ENCODE assay signal across 15 cellular contexts in the genomic region with DNA sequence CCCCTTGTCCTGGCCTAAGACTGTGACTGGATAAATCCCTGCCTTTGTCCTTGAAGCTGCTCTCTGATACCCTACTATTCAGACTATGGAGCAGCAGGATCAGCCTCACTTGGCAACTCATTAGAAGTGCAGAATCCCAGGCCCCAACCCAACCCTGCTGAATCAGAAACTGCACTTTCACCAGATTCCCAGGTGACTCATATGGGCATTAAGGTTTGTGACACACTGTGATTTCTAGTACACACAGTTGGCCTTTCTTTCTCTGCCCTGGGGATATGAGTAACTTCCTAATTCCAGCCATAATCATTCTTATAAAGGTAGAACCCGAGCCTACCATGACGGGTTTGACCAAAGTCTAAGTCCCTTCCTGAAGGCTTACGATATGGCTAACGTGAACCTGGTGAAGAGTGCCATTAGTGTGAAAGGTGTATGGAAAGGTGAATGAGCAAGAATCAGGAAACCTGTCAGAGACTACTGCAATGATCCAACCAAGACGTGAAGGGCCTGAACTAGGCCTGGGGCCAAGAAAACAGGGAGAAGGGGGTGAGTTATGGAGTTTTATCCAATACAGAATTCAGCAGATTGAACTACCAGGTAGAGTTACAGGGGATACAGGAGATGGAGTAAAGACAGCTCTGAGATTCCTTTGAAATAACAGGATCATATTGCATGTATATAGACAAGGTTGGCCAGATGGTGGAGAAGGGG.
DNase-seq lines count a peak whose midpoint lies in the region; ATAC-seq, FAIRE-seq and TF ChIP-seq lines count a peak whose summit lies in the region.
"Had no signal": no experiment of that assay in that cellular context is flagged by ENCODE, and none has a peak within 500 bp of the region (broad histone marks: within the 10 kb centered on the region; RNA-seq: fewer than 3 reads in every experiment).

No MANE protein-coding gene starts in this region.

- TF ChIP-seq POLR2A in A549 (IDR thresholded peaks at IDR 0.05; ENCODE audit: low read length): no peak
- no peak for TF ChIP-seq POLR2A in heart left ventricle (IDR thresholded peaks at IDR 0.05)

- no peaks in the 10 kb centered on the region for H3K79me2 ChIP-seq in keratinocyte (ENCODE audit: control insufficient read depth, insufficient read depth, low read length)

- H3K4me3 ChIP-seq in A549 (no peak overlapping the region), keratinocyte (ENCODE audit: control insufficient read depth in 2 of 3, extremely low read depth in 1 of 3, insufficient read depth in 2 of 3, low read depth in 1 of 3, low read length in 3 of 3) (no peak overlapping the region), heart left ventricle (no peak overlapping the region)
- H3K4me3 ChIP-seq: K562 had no signal

- ATAC-seq in A549 (peak; percentile 71 to 81), heart left ventricle (no peak), HG02678 (IDR thresholded peaks at IDR 0.05; ENCODE audit: unreplicated experiment) (no peak), HG02852 (IDR thresholded peaks at IDR 0.05; ENCODE audit: unreplicated experiment) (no peak), HG03280 (IDR thresholded peaks at IDR 0.05; ENCODE audit: unreplicated experiment) (no peak)
- ATAC-seq: K562; naive thymus-derived CD8-positive, alpha-beta T cell had no signal

- POLR2A ChIA-PET in A549 (lab: Yijun Ruan, JAX): interaction anchor here (0.8 to 2.9 kb wide), 3 partner anchors 73 to 135 kb away, joined by 4 to 11 read pairs (median 4); no protein-coding TSS in a partner anchor

- intact Hi-C loops in heart left ventricle (cut with DNase I): no loop called here

- H3K4me2 ChIP-seq in A549 (peak overlapping the region; percentile 70), keratinocyte (ENCODE audit: control insufficient read depth, extremely low read depth, insufficient read depth, low read depth, low read length) (peak overlapping the region; percentile 30)

- no peaks in the 10 kb centered on the region for H4K20me1 ChIP-seq in keratinocyte (ENCODE audit: control insufficient read depth, extremely low read depth, insufficient read depth, low read length)

- TF ChIP-seq EP300 in A549 (IDR thresholded peaks at IDR 0.05): peak; percentile 84 to 92; a peak in 4 of 5 replicates

- peaks cover 4% of the 10 kb centered on the region; the same call in 1 of the 3 replicates for H3K9me3 ChIP-seq in A549
- H3K9me3 ChIP-seq in keratinocyte (ENCODE audit: control insufficient read depth, low read depth, low read length): no peaks in the 10 kb centered on the region
- peaks cover 0 to under 1% (median 0%) of the 10 kb centered on the region in 12 donors for H3K9me3 ChIP-seq in heart left ventricle

- CTCF ChIA-PET in A549 (lab: Yijun Ruan, JAX): interaction anchor here (1.3 to 1.6 kb wide), 3 partner anchors 70 to 172 kb away, joined by 3 to 4 read pairs (median 3); no protein-coding TSS in a partner anchor

- dilution Hi-C loops in keratinocyte (cut with MboI; ENCODE audit: extremely low pct_ligation_motif_present, low sequenced_read_pairs): no loop called here

- WGBS in A549 (ENCODE audit: missing lambda C conversion rate): 4% methylated on average over 5 of the region's 5 CpGs
- WGBS in heart left ventricle, 4 donors: 89 to 93% (median 92%) methylated on average over 5 of the region's 5 CpGs

- FAIRE-seq in A549 (lab: Jason Lieb, UNC): peak; percentile 67
- FAIRE-seq in keratinocyte (lab: Jason Lieb, UNC): peak; percentile 91
- FAIRE-seq: A204.1, K562 had no signal

- TF ChIP-seq RAD21 in A549 (conservative IDR thresholded peaks at IDR 0.05 in 1 of 2, IDR thresholded peaks at IDR 0.05 in 1 of 2): peak; percentile 36 to 57

- H3K27ac ChIP-seq in A549 (peak overlapping the region; percentile 96), keratinocyte (ENCODE audit: control insufficient read depth, insufficient read depth, low read length) (peak overlapping the region; percentile 67), heart left ventricle (peak overlapping the region in 1 of 12 donors; percentile 58)

- TF ChIP-seq CTCF in A549 (IDR thresholded peaks at IDR 0.05) (no peak), keratinocyte (optimal IDR thresholded peaks at IDR 0.05 in 1 of 3, IDR thresholded peaks at IDR 0.05 in 1 of 3, conservative IDR thresholded peaks at IDR 0.05 in 1 of 3; ENCODE audit: extremely low read depth in 1 of 3, insufficient read depth in 2 of 3, low read length in 3 of 3) (no peak), heart left ventricle (IDR thresholded peaks at IDR 0.05) (no peak)

- H3K27me3 ChIP-seq in keratinocyte (ENCODE audit: control insufficient read depth, extremely low read depth, insufficient read depth, low read length) (no peaks in the 10 kb centered on the region), heart left ventricle (no peaks in the 10 kb centered on the region)

- no peaks in the 10 kb centered on the region for H3K9me1 ChIP-seq in keratinocyte (ENCODE audit: control insufficient read depth, extremely low read depth, insufficient read depth, low read length)

- no peak overlapping the region for H3K9ac ChIP-seq in keratinocyte (ENCODE audit: control insufficient read depth, extremely low read depth, insufficient read depth, low read length)

- peak overlapping the region; percentile 11 for H2AFZ ChIP-seq in keratinocyte (ENCODE audit: control insufficient read depth, low read length)

- no peaks in the 10 kb centered on the region for H3K36me3 ChIP-seq in keratinocyte (ENCODE audit: control insufficient read depth in 2 of 2, extremely low read depth in 1 of 2, insufficient read depth in 2 of 2, low read length in 2 of 2)
- H3K36me3 ChIP-seq in heart left ventricle: no peaks in the 10 kb centered on the region

- peak; percentile 69 to 94 for DNase-seq in A549 (ENCODE audit: low read depth in 1 of 2, low spot score in 1 of 2)
- peak; percentile 42 for DNase-seq in HK-2 (ENCODE audit: unreplicated experiment)
- peak; percentile 60 for DNase-seq in amniotic stem cell (lab: John Stamatoyannopoulos, UW)
- peak; percentile 90 for DNase-seq in keratinocyte (ENCODE audit: low read depth, low spot score)
- no peak for DNase-seq in heart left ventricle
- DNase-seq: hippocampal formation; naive thymus-derived CD8-positive, alpha-beta T cell; NCI-H510A; stimulated activated CD4-positive, alpha-beta T cell treated with anti-CD3 and anti-CD28 coated beads, Interleukin-2, amount 100 ng/mL, for 48 hours; substantia nigra had no signal

- H3K4me1 ChIP-seq in A549 (peaks cover 46% of the 10 kb centered on the region), keratinocyte (ENCODE audit: control insufficient read depth, extremely low read depth, insufficient read depth, low read length) (peaks cover 23% of the 10 kb centered on the region), heart left ventricle (peaks cover 0 to 24% (median 0%) of the 10 kb centered on the region in 12 donors)

TF ChIP-seq in A549, 52 proteins besides CTCF, POLR2A, EP300 and RAD21 (continues in another document):
- TF ChIP-seq ZSCAN20 (CRISPR knock-in tag; IDR thresholded peaks at IDR 0.05): no peak
- peak; percentile 64 for TF ChIP-seq SMC3 (IDR thresholded peaks at IDR 0.05)
- no peak for TF ChIP-seq BHLHE40 (IDR thresholded peaks at IDR 0.05; ENCODE audit: low read depth, low read length)
- TF ChIP-seq MAZ (IDR thresholded peaks at IDR 0.05; ENCODE audit: borderline replicate concordance, low read depth, low read length): no peak
- TF ChIP-seq, protein P1, sequence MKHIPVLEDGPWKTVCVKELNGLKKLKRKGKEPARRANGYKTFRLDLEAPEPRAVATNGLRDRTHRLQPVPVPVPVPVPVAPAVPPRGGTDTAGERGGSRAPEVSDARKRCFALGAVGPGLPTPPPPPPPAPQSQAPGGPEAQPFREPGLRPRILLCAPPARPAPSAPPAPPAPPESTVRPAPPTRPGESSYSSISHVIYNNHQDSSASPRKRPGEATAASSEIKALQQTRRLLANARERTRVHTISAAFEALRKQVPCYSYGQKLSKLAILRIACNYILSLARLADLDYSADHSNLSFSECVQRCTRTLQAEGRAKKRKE (CRISPR knock-in tag; IDR thresholded peaks at IDR 0.05; ENCODE audit: low read depth): 0 out of 2 replicates have a peak, but pooled peaks have one; percentile 72
- TF ChIP-seq, protein P2, sequence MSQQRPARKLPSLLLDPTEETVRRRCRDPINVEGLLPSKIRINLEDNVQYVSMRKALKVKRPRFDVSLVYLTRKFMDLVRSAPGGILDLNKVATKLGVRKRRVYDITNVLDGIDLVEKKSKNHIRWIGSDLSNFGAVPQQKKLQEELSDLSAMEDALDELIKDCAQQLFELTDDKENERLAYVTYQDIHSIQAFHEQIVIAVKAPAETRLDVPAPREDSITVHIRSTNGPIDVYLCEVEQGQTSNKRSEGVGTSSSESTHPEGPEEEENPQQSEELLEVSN (IDR thresholded peaks at IDR 0.05; ENCODE audit: borderline replicate concordance, low read depth): no peak
- TF ChIP-seq KDM5A (IDR thresholded peaks at IDR 0.05): no peak
- peak; percentile 52 for TF ChIP-seq EHF (CRISPR knock-in tag; IDR thresholded peaks at IDR 0.05)
- no peak for TF ChIP-seq CBX8 (IDR thresholded peaks at IDR 0.05)
- TF ChIP-seq ELK1 (IDR thresholded peaks at IDR 0.05; ENCODE audit: low read depth, low read length): no peak
- TF ChIP-seq FOXS1 (CRISPR knock-in tag; IDR thresholded peaks at IDR 0.05): 0 out of 2 replicates have a peak, but pooled peaks have one; percentile 17
- TF ChIP-seq PBX3 (IDR thresholded peaks at IDR 0.05): no peak
- TF ChIP-seq JUNB (IDR thresholded peaks at IDR 0.05): peak; percentile 95
- peak; percentile 86 for TF ChIP-seq GATA3 (IDR thresholded peaks at IDR 0.05; ENCODE audit: borderline replicate concordance)
- TF ChIP-seq EHMT2 (IDR thresholded peaks at IDR 0.05; ENCODE audit: low read depth): no peak
- TF ChIP-seq CBX2 (IDR thresholded peaks at IDR 0.05; ENCODE audit: borderline replicate concordance, low read depth): no peak

Comparison
In these comparisons a context has a peak if more than half of its experiments do, and no peak if none do; other contexts are left out.
1. ATAC-seq: peak in A549 (2 of 2); none in heart left ventricle (0 of 4), HG02678 (single experiment), HG02852 (single experiment) and HG03280 (single experiment).
2. DNase-seq: peak in A549 (2 of 2), HK-2 (single experiment), amniotic stem cell (single experiment) and keratinocyte (single experiment); none in heart left ventricle (0 of 5).